ENCODE assay signal across 11 cellular contexts in the genomic region with DNA sequence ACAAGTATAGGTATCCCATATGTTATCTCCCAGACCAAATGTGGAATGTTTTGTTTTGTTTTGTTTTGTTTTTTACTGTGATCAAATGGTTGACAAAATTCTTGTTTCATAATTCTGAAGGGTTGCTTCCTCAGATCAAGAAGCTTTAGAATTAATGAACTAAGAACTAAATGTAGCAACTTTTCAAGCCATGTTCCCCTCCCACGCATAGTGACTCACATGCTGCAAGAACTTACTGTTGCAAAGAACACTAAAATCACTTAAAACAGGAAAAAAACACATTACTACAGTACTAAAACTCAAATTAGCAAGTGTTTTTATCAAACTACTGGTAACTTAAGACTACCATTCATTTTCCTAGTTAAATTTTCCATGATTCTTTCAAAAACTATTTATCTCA. TPM values are rescaled to one million over a fixed set of nuclear protein-coding genes. Genes with fewer than 3 reads are reported as not detected.
DNase-seq lines count a peak whose midpoint lies in the region; ATAC-seq and TF ChIP-seq lines count a peak whose summit lies in the region.
"Had no signal": no experiment of that assay in that cellular context is flagged by ENCODE, and none has a peak within 500 bp of the region (broad histone marks: within the 10 kb centered on the region; RNA-seq: fewer than 3 reads in every experiment).

No MANE protein-coding gene starts in this region.

- peaks cover 5% of the 10 kb centered on the region for H3K4me1 ChIP-seq in upper lobe of right lung

- H3K27ac ChIP-seq in upper lobe of right lung, result no peak overlapping the region

- no peak for TF ChIP-seq CTCF in upper lobe of right lung (IDR thresholded peaks at IDR 0.05)

- peak; percentile 38 for DNase-seq in stimulated activated naive CD4-positive, alpha-beta T cell treated with Interleukin-2 at 50 U/mL for 16 hours (lab: John Stamatoyannopoulos, UW)
- DNase-seq in stimulated activated naive CD4-positive, alpha-beta T cell (lab: John Stamatoyannopoulos, UW), result no peak
- no peak for DNase-seq in activated T-helper 1 cell treated with anti-CD3 and anti-CD28 coated beads, Interleukin-12 subunit alpha, Interleukin-12 subunit beta, Interleukin-2, Interleukin-4 antibody, amounts not matched to agents 30 ng/mL and 10 ng/mL and 1 ng/mL, durations not matched to agents 14 hours and 24 hours and 36 hours (ENCODE audit: low spot score)
- DNase-seq in hepatic stellate cell (ENCODE audit: low spot score) (peak; percentile 7), upper lobe of right lung (no peak), NCI-H1092 (lab: John Stamatoyannopoulos, UW) (no peak), T1000 (lab: John Stamatoyannopoulos, UW) (no peak)
- DNase-seq: DND-41; effector CD8-positive, alpha-beta T cell; NCI-H524 had no signal

- ATAC-seq in upper lobe of right lung (peak; percentile 61), HG02623 (IDR thresholded peaks at IDR 0.05; ENCODE audit: unreplicated experiment) (no peak)

- intact Hi-C loops in activated T-helper 1 cell treated with anti-CD3 and anti-CD28 coated beads, Interleukin-12 subunit alpha, Interleukin-12 subunit beta, Interleukin-2, Interleukin-4 antibody, amounts not matched to agents 30 ng/mL and 10 ng/mL and 1 ng/mL, durations not matched to agents 14 hours and 24 hours and 36 hours (cut with micrococcal nuclease), result loop anchor here (2.0 to 10.0 kb wide), 2 partner anchors 19 to 443 kb away; no protein-coding TSS in a partner anchor
- intact Hi-C loops in upper lobe of right lung (cut with DNase I), result no loop called here

- peaks cover 62% of the 10 kb centered on the region for H3K4me1 Mint-ChIP-seq in activated T-helper 1 cell treated with anti-CD3 and anti-CD28 coated beads, Interleukin-12 subunit alpha, Interleukin-12 subunit beta, Interleukin-2, Interleukin-4 antibody, amounts not matched to agents 30 ng/mL and 10 ng/mL and 1 ng/mL, durations not matched to agents 14 hours and 24 hours and 36 hours (ENCODE audit: low read depth)

- H3K9me3 ChIP-seq in upper lobe of right lung, result no peaks in the 10 kb centered on the region

- no peaks in the 10 kb centered on the region for H3K9me3 Mint-ChIP-seq in activated T-helper 1 cell treated with anti-CD3 and anti-CD28 coated beads, Interleukin-12 subunit alpha, Interleukin-12 subunit beta, Interleukin-2, Interleukin-4 antibody, amounts not matched to agents 30 ng/mL and 10 ng/mL and 1 ng/mL, durations not matched to agents 14 hours and 24 hours and 36 hours

- no peaks in the 10 kb centered on the region for H3K27me3 Mint-ChIP-seq in activated T-helper 1 cell treated with anti-CD3 and anti-CD28 coated beads, Interleukin-12 subunit alpha, Interleukin-12 subunit beta, Interleukin-2, Interleukin-4 antibody, amounts not matched to agents 30 ng/mL and 10 ng/mL and 1 ng/mL, durations not matched to agents 14 hours and 24 hours and 36 hours (ENCODE audit: insufficient read depth)

- H3K36me3 ChIP-seq in upper lobe of right lung, result peaks cover 76% of the 10 kb centered on the region

- no peak overlapping the region for H3K4me3 ChIP-seq in upper lobe of right lung

- H3K36me3 Mint-ChIP-seq in activated T-helper 1 cell treated with anti-CD3 and anti-CD28 coated beads, Interleukin-12 subunit alpha, Interleukin-12 subunit beta, Interleukin-2, Interleukin-4 antibody, amounts not matched to agents 30 ng/mL and 10 ng/mL and 1 ng/mL, durations not matched to agents 14 hours and 24 hours and 36 hours (ENCODE audit: low read depth), result peaks cover 41% of the 10 kb centered on the region

- peak overlapping the region; percentile 1 for H3K4me3 Mint-ChIP-seq in activated T-helper 1 cell treated with anti-CD3 and anti-CD28 coated beads, Interleukin-12 subunit alpha, Interleukin-12 subunit beta, Interleukin-2, Interleukin-4 antibody, amounts not matched to agents 30 ng/mL and 10 ng/mL and 1 ng/mL, durations not matched to agents 14 hours and 24 hours and 36 hours

- H3K27me3 ChIP-seq in upper lobe of right lung, result no peaks in the 10 kb centered on the region

- H3K27ac Mint-ChIP-seq in activated T-helper 1 cell treated with anti-CD3 and anti-CD28 coated beads, Interleukin-12 subunit alpha, Interleukin-12 subunit beta, Interleukin-2, Interleukin-4 antibody, amounts not matched to agents 30 ng/mL and 10 ng/mL and 1 ng/mL, durations not matched to agents 14 hours and 24 hours and 36 hours, result peak overlapping the region; percentile 70

RNA-seq across cellular contexts. Expression of gene HNRNPLL, which starts 30.6 kb away (rescaled TPM):
- total RNA-seq in activated T-helper 1 cell treated with anti-CD3 and anti-CD28 coated beads, Interleukin-12 subunit alpha, Interleukin-12 subunit beta, Interleukin-2, Interleukin-4 antibody, amounts not matched to agents 30 ng/mL and 10 ng/mL and 1 ng/mL, durations not matched to agents 14 hours and 24 hours and 36 hours, result 85.8 and 91.5 TPM in 2 replicates
- total RNA-seq in upper lobe of right lung, result 56.8 TPM

Comparison
In these comparisons a context has a peak if more than half of its experiments do, and no peak if none do; other contexts are left out.
1. DNase-seq: peak in stimulated activated naive CD4-positive, alpha-beta T cell treated with Interleukin-2 at 50 U/mL for 16 hours (single experiment) and hepatic stellate cell (single experiment); none in stimulated activated naive CD4-positive, alpha-beta T cell (0 of 6), activated T-helper 1 cell treated with anti-CD3 and anti-CD28 coated beads, Interleukin-12 subunit alpha, Interleukin-12 subunit beta, Interleukin-2, Interleukin-4 antibody, amounts not matched to agents 30 ng/mL and 10 ng/mL and 1 ng/mL, durations not matched to agents 14 hours and 24 hours and 36 hours (single experiment), upper lobe of right lung (single experiment), NCI-H1092 (single experiment) and T1000 (single experiment).